In the genomic region with DNA sequence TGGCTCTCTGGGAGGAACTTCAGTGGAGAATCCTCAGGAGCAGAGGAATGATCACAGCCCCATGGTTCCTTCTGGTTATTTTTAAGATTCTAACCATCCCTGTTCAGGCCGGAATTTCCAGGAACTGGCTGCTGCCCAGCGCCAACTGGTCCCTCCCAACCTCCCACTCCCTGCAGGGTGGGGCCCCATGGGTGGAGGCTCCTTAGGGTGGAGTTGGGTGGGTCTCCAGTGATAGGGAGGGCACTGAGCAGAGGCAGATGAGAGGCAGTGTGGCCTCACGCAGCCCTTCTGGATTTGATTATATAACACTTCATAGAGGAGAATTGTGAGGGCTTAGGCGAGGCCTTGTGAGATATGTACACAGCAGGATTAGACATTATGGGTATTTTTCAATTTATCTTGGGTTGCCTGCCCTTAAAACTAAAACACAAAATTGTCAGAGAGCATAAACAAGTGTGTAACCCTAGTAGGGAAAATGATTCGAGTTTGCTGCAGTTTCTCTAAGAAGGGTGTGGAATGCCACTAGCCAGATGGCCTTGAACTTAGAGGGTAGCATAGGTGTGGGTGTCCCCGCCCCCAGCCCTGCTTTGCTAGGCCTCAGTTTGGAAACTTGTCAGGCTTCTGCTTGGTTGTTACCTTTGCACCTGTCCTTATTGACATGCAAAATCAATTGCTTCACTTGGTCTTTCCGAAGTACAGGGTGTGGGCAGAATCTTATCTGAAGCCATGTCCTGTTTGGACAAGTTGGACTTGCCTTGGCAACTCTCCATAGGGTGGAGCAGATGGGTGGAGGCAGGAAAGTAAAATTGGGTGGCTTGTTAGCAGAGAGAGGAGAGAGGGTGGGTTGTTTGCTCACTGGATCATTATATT, we compare ENCODE assay signal across 1 cellular context.
TF ChIP-seq lines count a peak whose summit lies in the region.

No MANE protein-coding gene starts in this region.

TF ChIP-seq in HepG2, 621 proteins besides CTCF, POLR2A, EP300 and RAD21 (continued from another document and continues in another):
- TF ChIP-seq HHEX (CRISPR knock-in tag; IDR thresholded peaks at IDR 0.05) (peak; percentile 63), SMC3 (IDR thresholded peaks at IDR 0.05; ENCODE audit: low read length) (no peak), SPEN (CRISPR knock-in tag; IDR thresholded peaks at IDR 0.05; ENCODE audit: low read depth) (peak; percentile 59; the same call in 1 of the 2 replicates), HDAC2 (CRISPR knock-in tag; IDR thresholded peaks at IDR 0.05) (peak; percentile 98), ZNF136 (CRISPR knock-in tag; IDR thresholded peaks at IDR 0.05; ENCODE audit: low read depth) (no peak), AKAP8 (CRISPR knock-in tag; IDR thresholded peaks at IDR 0.05) (peak; percentile 96), ZNF234 (CRISPR knock-in tag; conservative IDR thresholded peaks at IDR 0.05) (no peak), GATAD1 (CRISPR knock-in tag; IDR thresholded peaks at IDR 0.05) (peak; percentile 71; the same call in 1 of the 2 replicates), ELF4 (CRISPR knock-in tag; IDR thresholded peaks at IDR 0.05; ENCODE audit: borderline replicate concordance) (no peak), RXRA (CRISPR knock-in tag; IDR thresholded peaks at IDR 0.05) (peak; percentile 91; the same call in 1 of the 2 replicates), MTA1 (CRISPR knock-in tag; IDR thresholded peaks at IDR 0.05; ENCODE audit: borderline replicate concordance) (peak; percentile 80; the same call in 1 of the 2 replicates), KLF16 (CRISPR knock-in tag; IDR thresholded peaks at IDR 0.05) (peak in 1 of 2 experiments; percentile 93; a peak in 2 of 4 replicates), ZNF766 (CRISPR knock-in tag; IDR thresholded peaks at IDR 0.05; ENCODE audit: borderline replicate concordance) (no peak), ZFP41 (CRISPR knock-in tag; IDR thresholded peaks at IDR 0.05; ENCODE audit: borderline replicate concordance) (no peak), HDAC6 (IDR thresholded peaks at IDR 0.05; ENCODE audit: low read depth, low read length) (no peak), ZFP1 (CRISPR knock-in tag; IDR thresholded peaks at IDR 0.05) (no peak; the same call in 1 of the 2 replicates), DPF2 (CRISPR knock-in tag; IDR thresholded peaks at IDR 0.05; ENCODE audit: borderline replicate concordance, low read depth) (peak; percentile 97), ZNF530 (CRISPR knock-in tag; IDR thresholded peaks at IDR 0.05; ENCODE audit: low read depth) (no peak), ZNF619 (CRISPR knock-in tag; IDR thresholded peaks at IDR 0.05) (no peak; the same call in 1 of the 2 replicates), RARA (CRISPR knock-in tag; IDR thresholded peaks at IDR 0.05) (peak; percentile 95), ZNF317 (CRISPR knock-in tag; IDR thresholded peaks at IDR 0.05) (no peak), ATF7-NPFF (CRISPR knock-in tag; IDR thresholded peaks at IDR 0.05; ENCODE audit: low read depth) (peak; percentile 60; the same call in 1 of the 2 replicates), TBP (CRISPR knock-in tag; IDR thresholded peaks at IDR 0.05) (no peak), SP5 (CRISPR knock-in tag; IDR thresholded peaks at IDR 0.05; ENCODE audit: borderline replicate concordance, low read depth) (peak; percentile 99), ZSCAN22 (CRISPR knock-in tag; IDR thresholded peaks at IDR 0.05) (no peak), ZNF160 (CRISPR knock-in tag; IDR thresholded peaks at IDR 0.05) (peak; percentile 60; the same call in 1 of the 2 replicates), TP53 (CRISPR knock-in tag; conservative IDR thresholded peaks at IDR 0.05) (peak; percentile 66)
- TF ChIP-seq, protein P1, sequence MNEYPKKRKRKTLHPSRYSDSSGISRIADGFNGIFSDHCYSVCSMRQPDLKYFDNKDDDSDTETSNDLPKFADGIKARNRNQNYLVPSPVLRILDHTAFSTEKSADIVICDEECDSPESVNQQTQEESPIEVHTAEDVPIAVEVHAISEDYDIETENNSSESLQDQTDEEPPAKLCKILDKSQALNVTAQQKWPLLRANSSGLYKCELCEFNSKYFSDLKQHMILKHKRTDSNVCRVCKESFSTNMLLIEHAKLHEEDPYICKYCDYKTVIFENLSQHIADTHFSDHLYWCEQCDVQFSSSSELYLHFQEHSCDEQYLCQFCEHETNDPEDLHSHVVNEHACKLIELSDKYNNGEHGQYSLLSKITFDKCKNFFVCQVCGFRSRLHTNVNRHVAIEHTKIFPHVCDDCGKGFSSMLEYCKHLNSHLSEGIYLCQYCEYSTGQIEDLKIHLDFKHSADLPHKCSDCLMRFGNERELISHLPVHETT (CRISPR knock-in tag; conservative IDR thresholded peaks at IDR 0.05): no peak
- TF ChIP-seq, protein P2, sequence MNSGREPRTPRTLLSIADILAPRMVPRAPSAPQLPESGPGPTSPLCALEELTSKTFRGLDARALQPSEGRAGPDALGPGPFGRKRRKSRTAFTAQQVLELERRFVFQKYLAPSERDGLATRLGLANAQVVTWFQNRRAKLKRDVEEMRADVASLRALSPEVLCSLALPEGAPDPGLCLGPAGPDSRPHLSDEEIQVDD (CRISPR knock-in tag; IDR thresholded peaks at IDR 0.05; ENCODE audit: borderline replicate concordance): no peak
- TF ChIP-seq, protein P3, sequence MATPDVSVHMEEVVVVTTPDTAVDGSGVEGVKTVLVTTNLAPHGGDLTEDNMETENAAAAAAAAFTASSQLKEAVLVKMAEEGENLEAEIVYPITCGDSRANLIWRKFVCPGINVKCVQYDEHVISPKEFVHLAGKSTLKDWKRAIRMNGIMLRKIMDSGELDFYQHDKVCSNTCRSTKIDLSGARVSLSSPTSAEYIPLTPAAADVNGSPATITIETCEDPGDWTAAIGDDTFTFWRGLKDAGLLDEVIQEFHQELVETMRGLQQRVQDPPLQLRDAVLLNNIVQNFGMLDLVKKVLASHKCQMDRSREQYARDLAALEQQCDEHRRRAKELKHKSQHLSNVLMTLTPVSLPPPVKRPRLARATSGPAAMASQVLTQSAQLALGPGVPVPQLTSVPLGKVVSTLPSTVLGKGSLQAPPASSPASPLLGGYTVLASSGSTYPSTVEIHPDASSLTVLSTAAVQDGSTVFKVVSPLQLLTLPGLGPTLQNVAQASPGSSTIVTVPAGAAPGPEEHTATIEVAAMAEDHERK (CRISPR knock-in tag; IDR thresholded peaks at IDR 0.05; ENCODE audit: low read depth): no peak
- TF ChIP-seq, protein P4, sequence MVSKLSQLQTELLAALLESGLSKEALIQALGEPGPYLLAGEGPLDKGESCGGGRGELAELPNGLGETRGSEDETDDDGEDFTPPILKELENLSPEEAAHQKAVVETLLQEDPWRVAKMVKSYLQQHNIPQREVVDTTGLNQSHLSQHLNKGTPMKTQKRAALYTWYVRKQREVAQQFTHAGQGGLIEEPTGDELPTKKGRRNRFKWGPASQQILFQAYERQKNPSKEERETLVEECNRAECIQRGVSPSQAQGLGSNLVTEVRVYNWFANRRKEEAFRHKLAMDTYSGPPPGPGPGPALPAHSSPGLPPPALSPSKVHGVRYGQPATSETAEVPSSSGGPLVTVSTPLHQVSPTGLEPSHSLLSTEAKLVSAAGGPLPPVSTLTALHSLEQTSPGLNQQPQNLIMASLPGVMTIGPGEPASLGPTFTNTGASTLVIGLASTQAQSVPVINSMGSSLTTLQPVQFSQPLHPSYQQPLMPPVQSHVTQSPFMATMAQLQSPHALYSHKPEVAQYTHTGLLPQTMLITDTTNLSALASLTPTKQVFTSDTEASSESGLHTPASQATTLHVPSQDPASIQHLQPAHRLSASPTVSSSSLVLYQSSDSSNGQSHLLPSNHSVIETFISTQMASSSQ (IDR thresholded peaks at IDR 0.05; ENCODE audit: low read depth): peak; percentile 83
- TF ChIP-seq, protein P4 (CRISPR knock-in tag; IDR thresholded peaks at IDR 0.05; ENCODE audit: borderline replicate concordance): peak; percentile 92
- TF ChIP-seq, protein P5, sequence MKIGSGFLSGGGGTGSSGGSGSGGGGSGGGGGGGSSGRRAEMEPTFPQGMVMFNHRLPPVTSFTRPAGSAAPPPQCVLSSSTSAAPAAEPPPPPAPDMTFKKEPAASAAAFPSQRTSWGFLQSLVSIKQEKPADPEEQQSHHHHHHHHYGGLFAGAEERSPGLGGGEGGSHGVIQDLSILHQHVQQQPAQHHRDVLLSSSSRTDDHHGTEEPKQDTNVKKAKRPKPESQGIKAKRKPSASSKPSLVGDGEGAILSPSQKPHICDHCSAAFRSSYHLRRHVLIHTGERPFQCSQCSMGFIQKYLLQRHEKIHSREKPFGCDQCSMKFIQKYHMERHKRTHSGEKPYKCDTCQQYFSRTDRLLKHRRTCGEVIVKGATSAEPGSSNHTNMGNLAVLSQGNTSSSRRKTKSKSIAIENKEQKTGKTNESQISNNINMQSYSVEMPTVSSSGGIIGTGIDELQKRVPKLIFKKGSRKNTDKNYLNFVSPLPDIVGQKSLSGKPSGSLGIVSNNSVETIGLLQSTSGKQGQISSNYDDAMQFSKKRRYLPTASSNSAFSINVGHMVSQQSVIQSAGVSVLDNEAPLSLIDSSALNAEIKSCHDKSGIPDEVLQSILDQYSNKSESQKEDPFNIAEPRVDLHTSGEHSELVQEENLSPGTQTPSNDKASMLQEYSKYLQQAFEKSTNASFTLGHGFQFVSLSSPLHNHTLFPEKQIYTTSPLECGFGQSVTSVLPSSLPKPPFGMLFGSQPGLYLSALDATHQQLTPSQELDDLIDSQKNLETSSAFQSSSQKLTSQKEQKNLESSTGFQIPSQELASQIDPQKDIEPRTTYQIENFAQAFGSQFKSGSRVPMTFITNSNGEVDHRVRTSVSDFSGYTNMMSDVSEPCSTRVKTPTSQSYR (CRISPR knock-in tag; IDR thresholded peaks at IDR 0.05; ENCODE audit: borderline replicate concordance): peak; percentile 92
- TF ChIP-seq, protein P6, sequence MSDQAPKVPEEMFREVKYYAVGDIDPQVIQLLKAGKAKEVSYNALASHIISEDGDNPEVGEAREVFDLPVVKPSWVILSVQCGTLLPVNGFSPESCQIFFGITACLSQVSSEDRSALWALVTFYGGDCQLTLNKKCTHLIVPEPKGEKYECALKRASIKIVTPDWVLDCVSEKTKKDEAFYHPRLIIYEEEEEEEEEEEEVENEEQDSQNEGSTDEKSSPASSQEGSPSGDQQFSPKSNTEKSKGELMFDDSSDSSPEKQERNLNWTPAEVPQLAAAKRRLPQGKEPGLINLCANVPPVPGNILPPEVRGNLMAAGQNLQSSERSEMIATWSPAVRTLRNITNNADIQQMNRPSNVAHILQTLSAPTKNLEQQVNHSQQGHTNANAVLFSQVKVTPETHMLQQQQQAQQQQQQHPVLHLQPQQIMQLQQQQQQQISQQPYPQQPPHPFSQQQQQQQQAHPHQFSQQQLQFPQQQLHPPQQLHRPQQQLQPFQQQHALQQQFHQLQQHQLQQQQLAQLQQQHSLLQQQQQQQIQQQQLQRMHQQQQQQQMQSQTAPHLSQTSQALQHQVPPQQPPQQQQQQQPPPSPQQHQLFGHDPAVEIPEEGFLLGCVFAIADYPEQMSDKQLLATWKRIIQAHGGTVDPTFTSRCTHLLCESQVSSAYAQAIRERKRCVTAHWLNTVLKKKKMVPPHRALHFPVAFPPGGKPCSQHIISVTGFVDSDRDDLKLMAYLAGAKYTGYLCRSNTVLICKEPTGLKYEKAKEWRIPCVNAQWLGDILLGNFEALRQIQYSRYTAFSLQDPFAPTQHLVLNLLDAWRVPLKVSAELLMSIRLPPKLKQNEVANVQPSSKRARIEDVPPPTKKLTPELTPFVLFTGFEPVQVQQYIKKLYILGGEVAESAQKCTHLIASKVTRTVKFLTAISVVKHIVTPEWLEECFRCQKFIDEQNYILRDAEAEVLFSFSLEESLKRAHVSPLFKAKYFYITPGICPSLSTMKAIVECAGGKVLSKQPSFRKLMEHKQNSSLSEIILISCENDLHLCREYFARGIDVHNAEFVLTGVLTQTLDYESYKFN (CRISPR knock-in tag; conservative IDR thresholded peaks at IDR 0.05): peak; percentile 99
- TF ChIP-seq, protein P7, sequence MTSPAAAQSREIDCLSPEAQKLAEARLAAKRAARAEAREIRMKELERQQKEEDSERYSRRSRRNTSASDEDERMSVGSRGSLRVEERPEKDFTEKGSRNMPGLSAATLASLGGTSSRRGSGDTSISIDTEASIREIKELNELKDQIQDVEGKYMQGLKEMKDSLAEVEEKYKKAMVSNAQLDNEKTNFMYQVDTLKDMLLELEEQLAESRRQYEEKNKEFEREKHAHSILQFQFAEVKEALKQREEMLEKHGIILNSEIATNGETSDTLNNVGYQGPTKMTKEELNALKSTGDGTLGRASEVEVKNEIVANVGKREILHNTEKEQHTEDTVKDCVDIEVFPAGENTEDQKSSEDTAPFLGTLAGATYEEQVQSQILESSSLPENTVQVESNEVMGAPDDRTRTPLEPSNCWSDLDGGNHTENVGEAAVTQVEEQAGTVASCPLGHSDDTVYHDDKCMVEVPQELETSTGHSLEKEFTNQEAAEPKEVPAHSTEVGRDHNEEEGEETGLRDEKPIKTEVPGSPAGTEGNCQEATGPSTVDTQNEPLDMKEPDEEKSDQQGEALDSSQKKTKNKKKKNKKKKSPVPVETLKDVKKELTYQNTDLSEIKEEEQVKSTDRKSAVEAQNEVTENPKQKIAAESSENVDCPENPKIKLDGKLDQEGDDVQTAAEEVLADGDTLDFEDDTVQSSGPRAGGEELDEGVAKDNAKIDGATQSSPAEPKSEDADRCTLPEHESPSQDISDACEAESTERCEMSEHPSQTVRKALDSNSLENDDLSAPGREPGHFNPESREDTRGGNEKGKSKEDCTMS (CRISPR knock-in tag; conservative IDR thresholded peaks at IDR 0.05): no peak
- TF ChIP-seq, protein P8, sequence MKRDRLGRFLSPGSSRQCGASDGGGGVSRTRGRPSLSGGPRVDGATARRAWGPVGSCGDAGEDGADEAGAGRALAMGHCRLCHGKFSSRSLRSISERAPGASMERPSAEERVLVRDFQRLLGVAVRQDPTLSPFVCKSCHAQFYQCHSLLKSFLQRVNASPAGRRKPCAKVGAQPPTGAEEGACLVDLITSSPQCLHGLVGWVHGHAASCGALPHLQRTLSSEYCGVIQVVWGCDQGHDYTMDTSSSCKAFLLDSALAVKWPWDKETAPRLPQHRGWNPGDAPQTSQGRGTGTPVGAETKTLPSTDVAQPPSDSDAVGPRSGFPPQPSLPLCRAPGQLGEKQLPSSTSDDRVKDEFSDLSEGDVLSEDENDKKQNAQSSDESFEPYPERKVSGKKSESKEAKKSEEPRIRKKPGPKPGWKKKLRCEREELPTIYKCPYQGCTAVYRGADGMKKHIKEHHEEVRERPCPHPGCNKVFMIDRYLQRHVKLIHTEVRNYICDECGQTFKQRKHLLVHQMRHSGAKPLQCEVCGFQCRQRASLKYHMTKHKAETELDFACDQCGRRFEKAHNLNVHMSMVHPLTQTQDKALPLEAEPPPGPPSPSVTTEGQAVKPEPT (CRISPR knock-in tag; IDR thresholded peaks at IDR 0.05; ENCODE audit: low read depth): no peak
